In genomic region chr4:145852256-145852839, GRCh38 we compare ENCODE assay signal across 1 cellular context.
TF ChIP-seq lines count a peak whose summit lies in the region.

No MANE protein-coding gene starts in this region.

TF ChIP-seq in SK-N-SH treated with all-trans-retinoic acid at 6 μM for 48 hours, 23 proteins besides CTCF, POLR2A, EP300 and RAD21 (continued from another document):
- TF ChIP-seq CREB5 (CRISPR knock-in tag; IDR thresholded peaks at IDR 0.05; ENCODE audit: low read depth) (peak; percentile 32; the same call in 1 of the 2 replicates), ZNF70 (CRISPR knock-in tag; IDR thresholded peaks at IDR 0.05) (no peak), PATZ1 (CRISPR knock-in tag; IDR thresholded peaks at IDR 0.05; ENCODE audit: borderline replicate concordance) (no peak), ARNTL (CRISPR knock-in tag; IDR thresholded peaks at IDR 0.05; ENCODE audit: borderline replicate concordance, low read depth) (no peak), ZC3H10 (CRISPR knock-in tag; IDR thresholded peaks at IDR 0.05) (no peak), ZNF8 (CRISPR knock-in tag; IDR thresholded peaks at IDR 0.05) (no peak), PPARA (CRISPR knock-in tag; IDR thresholded peaks at IDR 0.05; ENCODE audit: borderline replicate concordance) (no peak), SNAI2 (CRISPR knock-in tag; IDR thresholded peaks at IDR 0.05) (no peak), TCF4 (CRISPR knock-in tag; IDR thresholded peaks at IDR 0.05; ENCODE audit: borderline replicate concordance) (peak; percentile 40; the same call in 1 of the 2 replicates), RARB (CRISPR knock-in tag; IDR thresholded peaks at IDR 0.05) (no peak)
